13 cellular contexts compared by ENCODE assay signal in the genomic region with DNA sequence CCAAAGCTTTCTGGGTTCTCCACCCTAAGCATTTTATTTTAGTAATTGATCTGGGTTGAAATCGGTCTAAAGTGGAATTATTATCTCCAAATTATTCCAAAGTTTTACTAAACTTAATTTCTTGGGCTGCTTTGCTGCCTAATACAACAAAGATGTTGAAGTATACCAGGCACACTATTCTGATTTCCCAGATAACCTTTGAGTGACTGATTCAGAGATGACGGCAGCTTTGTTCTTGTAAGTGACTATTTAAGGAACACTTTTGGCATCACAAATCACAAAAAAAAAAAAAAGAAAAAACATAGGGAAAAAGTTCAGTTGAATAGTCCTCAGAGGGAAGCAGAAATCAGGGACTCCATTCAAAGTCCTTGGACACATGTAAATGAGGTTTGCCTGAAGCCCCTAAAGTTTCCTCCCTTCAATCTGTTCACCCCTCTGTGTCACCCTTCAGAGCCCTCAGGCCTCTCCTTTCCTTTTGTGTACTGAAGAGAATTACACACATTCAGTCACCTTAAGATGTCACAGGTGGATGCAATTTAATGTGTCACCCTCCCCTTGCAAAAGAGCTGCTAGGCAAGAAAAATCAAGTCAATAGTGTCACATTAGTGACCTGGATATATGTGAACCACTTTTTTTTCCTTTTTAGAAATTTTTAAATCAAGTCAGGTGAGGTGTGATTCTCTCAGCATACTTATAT.
DNase-seq lines count a peak whose midpoint lies in the region; ATAC-seq and TF ChIP-seq lines count a peak whose summit lies in the region.
"Had no signal": no experiment of that assay in that cellular context is flagged by ENCODE, and none has a peak within 500 bp of the region (broad histone marks: within the 10 kb centered on the region; RNA-seq: fewer than 3 reads in every experiment).

No MANE protein-coding gene starts in this region.

- peaks cover 70% of the 10 kb centered on the region for H3K4me1 Mint-ChIP-seq in activated naive CD4-positive, alpha-beta T cell treated with anti-CD3 and anti-CD28 coated beads for 36 hours (ENCODE audit: low read depth)
- peaks cover 13 to 69% (median 62%) of the 10 kb centered on the region in 7 donors for H3K4me1 Mint-ChIP-seq in naive thymus-derived CD4-positive, alpha-beta T cell

- H3K4me1 ChIP-seq in Panc1 (ENCODE audit: control insufficient read depth, insufficient read depth, low read length) (peaks cover 5% of the 10 kb centered on the region), upper lobe of right lung (no peaks in the 10 kb centered on the region)
- H3K4me1 ChIP-seq in naive thymus-derived CD4-positive, alpha-beta T cell (ENCODE audit: control insufficient read depth in 2 of 2, insufficient read depth in 2 of 2, low read length in 2 of 2), result peaks cover 29 to 45% of the 10 kb centered on the region in 2 donors
- H3K4me1 ChIP-seq: prostate gland had no signal

- no TSS peak for BruUV-seq in Panc1 (replicated peaks; lab: Mats Ljungman, UMichigan)

- peaks cover 5% of the 10 kb centered on the region for H3K36me3 Mint-ChIP-seq in activated naive CD4-positive, alpha-beta T cell treated with anti-CD3 and anti-CD28 coated beads for 36 hours (ENCODE audit: low read depth)
- peaks cover 0 to 30% (median 0%) of the 10 kb centered on the region in 5 donors for H3K36me3 Mint-ChIP-seq in naive thymus-derived CD4-positive, alpha-beta T cell

- H3K36me3 ChIP-seq in Panc1 (ENCODE audit: control insufficient read depth, insufficient read depth, low read length) (no peaks in the 10 kb centered on the region; the same call in 1 of the 2 replicates), brain microvascular endothelial cell (replicated peaks) (no peaks in the 10 kb centered on the region), upper lobe of right lung (no peaks in the 10 kb centered on the region)
- no peaks in the 10 kb centered on the region for H3K36me3 ChIP-seq in naive thymus-derived CD4-positive, alpha-beta T cell (ENCODE audit: control insufficient read depth in 2 of 3, insufficient read depth in 3 of 3, low read length in 3 of 3)
- H3K36me3 ChIP-seq: prostate gland had no signal

- H3K27me3 ChIP-seq in Panc1 (ENCODE audit: control insufficient read depth, insufficient read depth, low read length) (no peaks in the 10 kb centered on the region), brain microvascular endothelial cell (replicated peaks) (no peaks in the 10 kb centered on the region), upper lobe of right lung (no peaks in the 10 kb centered on the region)
- no peaks in the 10 kb centered on the region for H3K27me3 ChIP-seq in naive thymus-derived CD4-positive, alpha-beta T cell (ENCODE audit: control insufficient read depth in 2 of 2, insufficient read depth in 2 of 2, low read length in 2 of 2)

- H3K4me3 Mint-ChIP-seq in activated naive CD4-positive, alpha-beta T cell treated with anti-CD3 and anti-CD28 coated beads for 36 hours, result peak overlapping the region; percentile 12
- H3K4me3 Mint-ChIP-seq in naive thymus-derived CD4-positive, alpha-beta T cell, result peak overlapping the region in 7 of 10 donors; percentile 4 to 77 (median 71)

- in situ Hi-C loops in Panc1 (cut with HindIII; ENCODE audit: low pct_unique_long_range_greater_than_20kb, low sequenced_read_pairs), result no loop called here
- in situ Hi-C loops in brain microvascular endothelial cell (cut with HindIII; ENCODE audit: low pct_ligation_motif_present, low sequenced_read_pairs), result no loop called here

- H3K27ac ChIP-seq in Panc1 (ENCODE audit: low read length) (peak overlapping the region; percentile 63; the same call in 1 of the 2 replicates), brain microvascular endothelial cell (no peak overlapping the region), upper lobe of right lung (no peak overlapping the region)
- no peak overlapping the region for H3K27ac ChIP-seq in naive thymus-derived CD4-positive, alpha-beta T cell (ENCODE audit: low read depth, low read length)
- H3K27ac ChIP-seq: prostate gland had no signal

- CTCF ChIA-PET in activated naive CD4-positive, alpha-beta T cell treated with anti-CD3 and anti-CD28 coated beads for 36 hours (lab: Charles Lee), result interaction anchor here (1.4 to 2.2 kb wide), 5 partner anchors 57 to 150 kb away, joined by 3 to 11 read pairs (median 7); no protein-coding TSS in a partner anchor
- CTCF ChIA-PET in Panc1 (lab: Charles Lee), result interaction anchor here (0.7 kb wide), 1 partner anchor 20 kb away, joined by 3 read pairs; no protein-coding TSS in a partner anchor
- CTCF ChIA-PET in naive thymus-derived CD4-positive, alpha-beta T cell (lab: Charles Lee), result no interaction called here

- intact Hi-C loops in activated naive CD4-positive, alpha-beta T cell treated with anti-CD3 and anti-CD28 coated beads for 36 hours (cut with micrococcal nuclease), result loop anchor here (1.0 to 10.0 kb wide), 4 partner anchors 450 to 1038 kb away; a partner anchor contains a TSS
- intact Hi-C loops in Panc1 (cut with micrococcal nuclease; ENCODE audit: unreplicated experiment) (no loop called here), left colon (cut with DNase I, micrococcal nuclease) (no loop called here), upper lobe of right lung (cut with DNase I) (no loop called here)
- intact Hi-C loops in naive thymus-derived CD4-positive, alpha-beta T cell (cut with micrococcal nuclease), result no loop called here

- H3K9me3 Mint-ChIP-seq in activated naive CD4-positive, alpha-beta T cell treated with anti-CD3 and anti-CD28 coated beads for 36 hours, result peaks cover 2% of the 10 kb centered on the region
- H3K9me3 Mint-ChIP-seq in naive thymus-derived CD4-positive, alpha-beta T cell, result peaks cover 0 to 3% (median 0%) of the 10 kb centered on the region in 11 donors

- ATAC-seq in Panc1, result no peak
- ATAC-seq in naive thymus-derived CD4-positive, alpha-beta T cell, result no peak
- ATAC-seq in left colon, result no peak
- no peak for ATAC-seq in upper lobe of right lung

- POLR2A ChIA-PET in Panc1 (lab: Charles Lee), result no interaction called here
- POLR2A ChIA-PET in naive thymus-derived CD4-positive, alpha-beta T cell (lab: Charles Lee), result interaction anchor here (0.7 to 1.3 kb wide), 3 partner anchors 7 to 285 kb away, joined by 3 to 4 read pairs (median 3); a partner anchor contains a TSS

- peak; percentile 60 for DNase-seq in activated naive CD4-positive, alpha-beta T cell treated with anti-CD3 and anti-CD28 coated beads for 36 hours
- DNase-seq in activated naive CD4-positive, alpha-beta T cell (lab: John Stamatoyannopoulos, UW), result no peak
- DNase-seq in Panc1 (ENCODE audit: low read depth, low spot score), result no peak
- DNase-seq in brain microvascular endothelial cell, result peak; percentile 34
- DNase-seq in naive thymus-derived CD4-positive, alpha-beta T cell, result no peak
- no peak for DNase-seq in left colon
- no peak for DNase-seq in T1000 (lab: John Stamatoyannopoulos, UW)
- DNase-seq in upper lobe of right lung, result no peak
- DNase-seq: dermis blood vessel endothelial cell, HCEC 1CT, NCI-H2029 treated with DMSO at 0.1 percent for 48 hours, NCI-H524 had no signal

- no peaks in the 10 kb centered on the region for H3K27me3 Mint-ChIP-seq in activated naive CD4-positive, alpha-beta T cell treated with anti-CD3 and anti-CD28 coated beads for 36 hours (ENCODE audit: low read depth)
- H3K27me3 Mint-ChIP-seq in naive thymus-derived CD4-positive, alpha-beta T cell, result no peaks in the 10 kb centered on the region

- no peak for TF ChIP-seq CTCF in Panc1 (IDR thresholded peaks at IDR 0.05)
- TF ChIP-seq CTCF in brain microvascular endothelial cell (IDR thresholded peaks at IDR 0.05; ENCODE audit: low read depth, low read length, missing control alignments), result no peak
- no peak for TF ChIP-seq CTCF in upper lobe of right lung (IDR thresholded peaks at IDR 0.05)

- H3K27ac Mint-ChIP-seq in activated naive CD4-positive, alpha-beta T cell treated with anti-CD3 and anti-CD28 coated beads for 36 hours, result peak overlapping the region; percentile 99
- peak overlapping the region in 8 of 9 donors; percentile 69 to 98 (median 84) for H3K27ac Mint-ChIP-seq in naive thymus-derived CD4-positive, alpha-beta T cell

- no peak overlapping the region for H3K4me3 ChIP-seq in Panc1 (ENCODE audit: low read depth in 2 of 2, low read length in 2 of 2)
- H3K4me3 ChIP-seq in brain microvascular endothelial cell (ENCODE audit: low read depth, low read length), result no peak overlapping the region
- no peak overlapping the region for H3K4me3 ChIP-seq in naive thymus-derived CD4-positive, alpha-beta T cell (ENCODE audit: low read length)
- no peak overlapping the region for H3K4me3 ChIP-seq in upper lobe of right lung
- H3K4me3 ChIP-seq: prostate gland had no signal

- H3K9me3 ChIP-seq in Panc1 (ENCODE audit: control insufficient read depth, insufficient read depth, low read depth, low read length) (0 out of 2 replicates have a peak, but pooled peaks cover 3% of the 10 kb centered on the region), upper lobe of right lung (no peaks in the 10 kb centered on the region)
- H3K9me3 ChIP-seq in naive thymus-derived CD4-positive, alpha-beta T cell (ENCODE audit: control insufficient read depth in 2 of 3, low read length in 3 of 3), result no peaks in the 10 kb centered on the region
- H3K9me3 ChIP-seq: prostate gland had no signal

Comparison
In these comparisons a context has a peak if more than half of its experiments do, and no peak if none do; other contexts are left out.
1. DNase-seq: peak in activated naive CD4-positive, alpha-beta T cell treated with anti-CD3 and anti-CD28 coated beads for 36 hours (single experiment) and brain microvascular endothelial cell (single experiment); none in activated naive CD4-positive, alpha-beta T cell (0 of 4), Panc1 (single experiment), naive thymus-derived CD4-positive, alpha-beta T cell (0 of 9), left colon (0 of 2), T1000 (single experiment) and upper lobe of right lung (single experiment).